In genomic region chr20:23235173-23236027, GRCh38 we compare ENCODE assay signal across 8 cellular contexts.
DNase-seq lines count a peak whose midpoint lies in the region; ATAC-seq and TF ChIP-seq lines count a peak whose summit lies in the region.

No MANE protein-coding gene starts in this region.

- WGBS in prostate gland, result 29% methylated on average over 9 of the region's 9 CpGs

- peak overlapping the region; percentile 50 for H3K27ac Mint-ChIP-seq in Caco-2 (ENCODE audit: unreplicated experiment)

- CTCF ChIA-PET in Caco-2 (lab: Charles Lee), result interaction anchor here (0.7 kb wide), 1 partner anchor 105 kb away, joined by 3 read pairs; no protein-coding TSS in a partner anchor

- no peak overlapping the region for H3K4me3 Mint-ChIP-seq in Caco-2 (ENCODE audit: unreplicated experiment)

- no TSS peak for BruUV-seq in Caco-2 (replicated peaks; lab: Mats Ljungman, UMichigan)

- intact Hi-C loops in Caco-2 (cut with micrococcal nuclease; ENCODE audit: unreplicated experiment), result no loop called here
- intact Hi-C loops in Right ventricle myocardium inferior (cut with DNase I), result loop anchor here (2.0 to 10.0 kb wide), 3 partner anchors 183 to 545 kb away; no protein-coding TSS in a partner anchor
- intact Hi-C loops in prostate gland (cut with DNase I), result loop anchor here (5.0 kb wide), 1 partner anchor 543 kb away; no protein-coding TSS in a partner anchor

- ATAC-seq in GM21529 (IDR thresholded peaks at IDR 0.05; ENCODE audit: unreplicated experiment), result peak; percentile 66
- peak; percentile 91 for ATAC-seq in Right ventricle myocardium inferior
- ATAC-seq in HG02588 (IDR thresholded peaks at IDR 0.05; ENCODE audit: unreplicated experiment), result no peak

- peaks cover 33% of the 10 kb centered on the region for H3K4me1 Mint-ChIP-seq in Caco-2 (ENCODE audit: low read depth, unreplicated experiment)

- no peak overlapping the region for H3K4me3 ChIP-seq in Caco-2 (ENCODE audit: low read depth, low read length)
- no peak overlapping the region for H3K4me3 ChIP-seq in prostate gland

- H3K9me3 ChIP-seq in Caco-2, result peaks cover 24% of the 10 kb centered on the region
- H3K9me3 ChIP-seq in prostate gland, result no peaks in the 10 kb centered on the region

- POLR2A ChIA-PET in Caco-2 (lab: Charles Lee), result no interaction called here

- DNase-seq in Caco-2 (no peak), NCI-H2196 (lab: John Stamatoyannopoulos, UW; ENCODE audit: unreplicated experiment) (peak; percentile 43), Right ventricle myocardium inferior (ENCODE audit: missing footprints) (peak; percentile 91), prostate gland (ENCODE audit: low spot score) (peak; percentile 44), OCI-M2 (lab: John Stamatoyannopoulos, UW; ENCODE audit: unreplicated experiment) (no peak)
- DNase-seq in activated T-cell treated with anti-CD3 and anti-CD28 coated beads, Interleukin-2, amount 50 U/mL, for 48 hours, result peak; percentile 49 to 64

- peaks cover 36% of the 10 kb centered on the region for H3K4me1 ChIP-seq in Caco-2
- no peaks in the 10 kb centered on the region for H3K4me1 ChIP-seq in prostate gland (replicated peaks)

- no peaks in the 10 kb centered on the region for H3K36me3 ChIP-seq in Caco-2 (ENCODE audit: control insufficient read depth, insufficient read depth, low read length)
- H3K36me3 ChIP-seq in prostate gland, result no peaks in the 10 kb centered on the region

- TF ChIP-seq POLR2A in prostate gland (IDR thresholded peaks at IDR 0.05), result no peak

- H3K27me3 Mint-ChIP-seq in Caco-2 (ENCODE audit: insufficient read depth, unreplicated experiment), result no peaks in the 10 kb centered on the region

- H3K36me3 Mint-ChIP-seq in Caco-2 (ENCODE audit: insufficient read depth, unreplicated experiment), result peaks cover 17% of the 10 kb centered on the region

- no peaks in the 10 kb centered on the region for H3K27me3 ChIP-seq in Caco-2 (replicated peaks; ENCODE audit: control insufficient read depth, insufficient read depth, low read length)
- H3K27me3 ChIP-seq in prostate gland (replicated peaks; ENCODE audit: insufficient read depth), result no peaks in the 10 kb centered on the region

- peaks cover 28% of the 10 kb centered on the region for H3K9me3 Mint-ChIP-seq in Caco-2 (ENCODE audit: unreplicated experiment)

- H3K27ac ChIP-seq in prostate gland, result no peak overlapping the region

- TF ChIP-seq CTCF in Caco-2 (IDR thresholded peaks at IDR 0.05; ENCODE audit: insufficient read depth in 1 of 2, low read depth in 1 of 2, low read length in 1 of 2, severe bottlenecking in 1 of 2, unreplicated experiment in 1 of 2) (peak; percentile 24 to 33), prostate gland (IDR thresholded peaks at IDR 0.05) (peak; percentile 41 to 88 (median 69))

Comparison
In these comparisons a context has a peak if more than half of its experiments do, and no peak if none do; other contexts are left out.
1. DNase-seq: peak in NCI-H2196 (single experiment), activated T-cell treated with anti-CD3 and anti-CD28 coated beads, Interleukin-2, amount 50 U/mL, for 48 hours (2 of 2), Right ventricle myocardium inferior (single experiment) and prostate gland (single experiment); none in Caco-2 (0 of 2) and OCI-M2 (single experiment).